ENCODE assay signal across 1 cellular context in the genomic region with DNA sequence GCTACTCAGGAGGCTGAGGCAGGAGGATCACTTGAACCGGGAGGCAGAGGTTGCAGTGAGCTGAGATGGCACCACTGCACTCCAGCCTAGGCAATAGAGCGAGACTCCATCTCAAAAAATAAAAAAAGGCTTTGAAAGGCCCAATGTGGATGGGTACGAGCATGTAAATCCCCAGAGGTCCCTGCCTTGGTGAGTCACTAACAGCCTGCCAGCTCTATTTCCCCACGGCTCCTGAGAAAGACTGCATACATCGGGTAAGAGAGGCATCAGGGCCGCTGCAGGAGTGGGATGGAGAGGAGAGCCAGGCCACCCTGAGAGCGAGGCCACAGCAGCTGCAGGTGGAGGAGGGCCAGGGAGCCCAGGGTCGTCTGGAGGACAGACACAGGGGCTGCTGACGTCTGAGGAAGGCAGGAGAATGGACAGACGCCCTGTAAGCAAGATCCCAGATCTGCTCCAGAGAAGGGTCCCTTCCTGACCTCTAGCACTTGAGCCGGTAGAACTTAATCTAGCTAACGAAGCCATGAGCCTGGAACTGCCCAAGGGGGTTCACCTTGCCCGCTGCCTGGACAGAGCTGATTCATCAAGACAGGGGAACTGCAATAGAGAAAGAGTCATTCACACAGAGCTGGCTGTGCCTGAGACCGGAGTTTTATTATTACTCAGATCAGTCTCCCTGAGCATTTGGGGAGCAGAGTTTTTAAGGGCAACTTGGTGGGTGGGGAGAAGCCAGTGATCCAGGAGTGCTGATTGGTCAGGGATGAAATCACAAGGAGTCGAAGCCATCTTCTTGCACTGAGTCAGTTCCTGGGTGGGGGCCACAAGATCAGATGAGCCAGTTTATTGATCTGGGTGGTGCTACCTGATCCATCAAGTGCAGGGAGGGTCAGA.
TF ChIP-seq lines count a peak whose summit lies in the region.

No MANE protein-coding gene starts in this region.

TF ChIP-seq in H1, 55 proteins besides CTCF, POLR2A, EP300 and RAD21:
- TF ChIP-seq RFX5 (IDR thresholded peaks at IDR 0.05; ENCODE audit: borderline replicate concordance, low read depth, low read length) (no peak), TCF12 (IDR thresholded peaks at IDR 0.05; ENCODE audit: low read depth, low read length) (no peak), SIN3A (conservative IDR thresholded peaks at IDR 0.05 in 1 of 2, IDR thresholded peaks at IDR 0.05 in 1 of 2; ENCODE audit: low read depth in 1 of 2, low read length in 2 of 2) (no peak), RXRA (IDR thresholded peaks at IDR 0.05; ENCODE audit: insufficient read depth, low read depth, low read length) (no peak), CBX5 (IDR thresholded peaks at IDR 0.05; ENCODE audit: low read depth, low read length) (no peak), FOSL1 (IDR thresholded peaks at IDR 0.05; ENCODE audit: insufficient read depth, low read depth, low read length) (no peak), HDAC6 (IDR thresholded peaks at IDR 0.05; ENCODE audit: low read depth, low read length) (no peak), SIX5 (IDR thresholded peaks at IDR 0.05; ENCODE audit: low read depth, low read length) (no peak)
- TF ChIP-seq, protein P1, sequence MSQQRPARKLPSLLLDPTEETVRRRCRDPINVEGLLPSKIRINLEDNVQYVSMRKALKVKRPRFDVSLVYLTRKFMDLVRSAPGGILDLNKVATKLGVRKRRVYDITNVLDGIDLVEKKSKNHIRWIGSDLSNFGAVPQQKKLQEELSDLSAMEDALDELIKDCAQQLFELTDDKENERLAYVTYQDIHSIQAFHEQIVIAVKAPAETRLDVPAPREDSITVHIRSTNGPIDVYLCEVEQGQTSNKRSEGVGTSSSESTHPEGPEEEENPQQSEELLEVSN (IDR thresholded peaks at IDR 0.05) = no peak
TF ChIP-seq in H1: peak in this region for 0.
